In the genomic region with DNA sequence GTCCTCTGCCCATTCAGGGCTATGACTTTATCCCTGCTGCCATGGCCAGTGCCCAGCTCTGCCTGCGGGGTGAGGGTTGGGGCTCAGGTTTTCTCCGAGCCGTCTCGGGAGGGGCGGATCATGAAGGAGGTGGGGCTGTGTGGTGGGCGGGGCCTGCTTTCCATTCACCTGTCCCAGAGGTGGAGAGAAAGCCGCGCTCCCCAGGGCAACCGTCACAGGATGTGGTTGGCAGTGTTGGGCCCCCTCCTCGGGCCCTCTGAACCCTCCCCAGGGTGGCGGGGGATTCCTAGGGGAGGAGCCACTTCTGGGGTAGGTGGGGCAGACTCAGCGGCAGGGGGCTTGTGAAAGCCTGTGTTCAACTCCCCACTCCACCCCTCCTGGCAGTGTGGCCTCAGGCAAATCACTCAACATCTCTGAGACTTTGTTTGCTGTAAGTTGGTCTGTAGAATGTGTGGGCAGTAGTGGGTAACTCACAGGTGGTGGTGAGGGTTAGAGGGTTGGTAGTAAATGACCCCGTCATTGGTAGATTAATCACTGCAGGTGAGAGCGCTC, we compare ENCODE assay signal across 8 cellular contexts. TPM values are rescaled to one million over a fixed set of nuclear protein-coding genes. Genes with fewer than 3 reads are reported as not detected.
DNase-seq lines count a peak whose midpoint lies in the region; ATAC-seq, FAIRE-seq and TF ChIP-seq lines count a peak whose summit lies in the region.

No MANE protein-coding gene starts in this region.

- ATAC-seq in right lobe of liver = peak; percentile 18 to 37 (median 24)
- no peak for ATAC-seq in HepG2
- ATAC-seq in GM21360 (IDR thresholded peaks at IDR 0.05; ENCODE audit: unreplicated experiment) = no peak
- no peak for ATAC-seq in HG02973 (IDR thresholded peaks at IDR 0.05; ENCODE audit: unreplicated experiment)
- no peak for ATAC-seq in HG03342 (IDR thresholded peaks at IDR 0.05; ENCODE audit: unreplicated experiment)

- peak in 1 of 3 donors; percentile 40 for DNase-seq in right lobe of liver
- no peak for DNase-seq in HepG2 (ENCODE audit: low spot score)
- DNase-seq in activated naive CD4-positive, alpha-beta T cell treated with anti-CD3 and anti-CD28 coated beads, Interleukin-2, amount 50 U/mL, for 16 hours = peak; percentile 86
- DNase-seq in neuronal stem cell (ENCODE audit: low spot score) = no peak
- no peak for DNase-seq in HK-2 (ENCODE audit: unreplicated experiment)

- H3K4me2 ChIP-seq in HepG2 (ENCODE audit: low read depth, low read length) (no peak overlapping the region), neuronal stem cell (ENCODE audit: insufficient read depth, low read length, poor library complexity, severe bottlenecking) (peak overlapping the region; percentile 26)

- H3K9me3 ChIP-seq in right lobe of liver (no peaks in the 10 kb centered on the region), HepG2 (ENCODE audit: low read length) (no peaks in the 10 kb centered on the region), neuronal stem cell (replicated peaks in 1 of 2; ENCODE audit: control insufficient read depth in 2 of 2, insufficient read depth in 1 of 2, low read depth in 1 of 2, low read length in 2 of 2) (no peaks in the 10 kb centered on the region)

- H3K18ac ChIP-seq in neuronal stem cell (ENCODE audit: low read length) = peak overlapping the region; percentile 74

- no peak for FAIRE-seq in HepG2 (lab: Jason Lieb, UNC)

- CTCF ChIA-PET in HepG2 (lab: Yijun Ruan, JAX; ENCODE audit: low intra/inter-chr PET ratio, low total read pairs) = no interaction called here

- H3K27ac ChIP-seq in right lobe of liver = no peak overlapping the region
- no peak overlapping the region for H3K27ac ChIP-seq in HepG2 (ENCODE audit: extremely low read length, insufficient read depth, low read length)
- H3K27ac ChIP-seq in neuronal stem cell (replicated peaks; ENCODE audit: low read length) = no peak overlapping the region

- H3K27me3 ChIP-seq in right lobe of liver (no peaks in the 10 kb centered on the region), HepG2 (ENCODE audit: control insufficient read depth in 1 of 2, insufficient read depth in 2 of 2, low read length in 2 of 2) (peaks cover 2 to 88% of the 10 kb centered on the region in 2 experiments; a peak in 4 of 5 replicates), neuronal stem cell (ENCODE audit: control insufficient read depth in 3 of 3, insufficient read depth in 3 of 3, low read depth in 1 of 3, low read length in 3 of 3) (peaks cover 0 to 37% (median 0%) of the 10 kb centered on the region in 3 experiments)

- no peak for TF ChIP-seq RAD21 in HepG2 (CRISPR knock-in tag; IDR thresholded peaks at IDR 0.05)

- H3K36me3 ChIP-seq in right lobe of liver (no peaks in the 10 kb centered on the region), HepG2 (replicated peaks in 1 of 2; ENCODE audit: control insufficient read depth in 1 of 2, insufficient read depth in 2 of 2, low read length in 2 of 2) (no peaks in the 10 kb centered on the region), neuronal stem cell (replicated peaks in 1 of 2; ENCODE audit: control insufficient read depth in 2 of 2, insufficient read depth in 2 of 2, low read length in 2 of 2) (no peaks in the 10 kb centered on the region)

- H3K79me2 ChIP-seq in HepG2 (ENCODE audit: insufficient read depth, low read length) = no peaks in the 10 kb centered on the region

- no peak overlapping the region for H2BK15ac ChIP-seq in neuronal stem cell (ENCODE audit: low read length)

- no TSS peak for BruUV-seq in HepG2 (replicated peaks; lab: Mats Ljungman, UMichigan)

- no peak overlapping the region for H3K4ac ChIP-seq in neuronal stem cell (ENCODE audit: low read length)

- TF ChIP-seq POLR2A in right lobe of liver (IDR thresholded peaks at IDR 0.05) (no peak), HepG2 (IDR thresholded peaks at IDR 0.05; ENCODE audit: insufficient read depth in 1 of 2, low read depth in 2 of 2, low read length in 2 of 2) (no peak)

- H4K91ac ChIP-seq in neuronal stem cell (ENCODE audit: low read depth, low read length, poor library complexity) = no peak overlapping the region

- intact Hi-C loops in right lobe of liver (cut with DNase I) (no loop called here), HepG2 (cut with micrococcal nuclease; ENCODE audit: unreplicated experiment) (no loop called here)

- no peak overlapping the region for H2BK5ac ChIP-seq in neuronal stem cell (ENCODE audit: low read length)

- H2AK5ac ChIP-seq in neuronal stem cell (ENCODE audit: low read depth, low read length) = peak overlapping the region; percentile 32

- H3K9ac ChIP-seq in HepG2 (ENCODE audit: insufficient read depth, low read depth, low read length) = no peak overlapping the region
- no peak overlapping the region for H3K9ac ChIP-seq in neuronal stem cell (ENCODE audit: low read depth, low read length, poor library complexity)

- no peak overlapping the region for H3K14ac ChIP-seq in neuronal stem cell (ENCODE audit: low read length)

- WGBS in right lobe of liver (ENCODE audit: insufficient coverage, low coverage, low lambda C conversion rate, missing lambda C conversion rate) = 23% methylated on average over 7 of the region's 14 CpGs
- 62% methylated on average over 3 of the region's 14 CpGs for WGBS in HepG2 (ENCODE audit: low lambda C conversion rate)
- no CpG with 5 or more reads among the region's 14 CpGs for WGBS in neuronal stem cell (ENCODE audit: extremely low coverage in 2 of 2, insufficient read length in 2 of 2, insufficient replicate concordance in 1 of 2), 2 donors

- no peak for TF ChIP-seq CTCF in right lobe of liver (IDR thresholded peaks at IDR 0.05)
- no peak for TF ChIP-seq CTCF in HepG2 (CRISPR knock-in tag; IDR thresholded peaks at IDR 0.05)

- H4K8ac ChIP-seq in neuronal stem cell (ENCODE audit: low read depth, low read length) = no peak overlapping the region

- no peak overlapping the region for H2AFZ ChIP-seq in HepG2 (ENCODE audit: low read length)
- H2AFZ ChIP-seq in neuronal stem cell (ENCODE audit: low read length) = no peak overlapping the region

- in situ Hi-C loops in HepG2 (cut with HindIII; ENCODE audit: extremely low pct_ligation_motif_present, low pct_unique_long_range_greater_than_20kb) = no loop called here

- no peak overlapping the region for H2BK120ac ChIP-seq in neuronal stem cell (ENCODE audit: low read depth, low read length)

- H3K4me1 ChIP-seq in right lobe of liver (no peaks in the 10 kb centered on the region), HepG2 (ENCODE audit: insufficient read depth, low read length) (peaks cover 15% of the 10 kb centered on the region), neuronal stem cell (ENCODE audit: control insufficient read depth in 2 of 2, insufficient read depth in 1 of 2, low read depth in 1 of 2, low read length in 2 of 2) (peaks cover 9 to 13% of the 10 kb centered on the region in 2 donors)

- H2BK12ac ChIP-seq in neuronal stem cell (ENCODE audit: low read length) = no peak overlapping the region

- H4K20me1 ChIP-seq in HepG2 (ENCODE audit: insufficient read depth, low read length) = no peaks in the 10 kb centered on the region

- TF ChIP-seq EP300 in HepG2 (IDR thresholded peaks at IDR 0.05; ENCODE audit: low read depth in 2 of 2, low read length in 2 of 2) (no peak), HepG2 (CRISPR knock-in tag; IDR thresholded peaks at IDR 0.05; ENCODE audit: borderline replicate concordance) (no peak)

- POLR2A ChIA-PET in HepG2 (lab: Yijun Ruan, JAX) = no interaction called here

- no peak overlapping the region for H3K4me3 ChIP-seq in right lobe of liver
- H3K4me3 ChIP-seq in HepG2 (replicated peaks in 1 of 3; ENCODE audit: insufficient read depth in 1 of 3, low read depth in 2 of 3, low read length in 3 of 3) = no peak overlapping the region
- H3K4me3 ChIP-seq in neuronal stem cell (ENCODE audit: low read length in 2 of 2) = no peak overlapping the region

- no peaks in the 10 kb centered on the region for H3K79me1 ChIP-seq in neuronal stem cell (ENCODE audit: low read depth, low read length)

- no peak overlapping the region for H3K23ac ChIP-seq in neuronal stem cell (ENCODE audit: low read depth, low read length, poor library complexity)

TF ChIP-seq in HepG2, 621 proteins besides CTCF, POLR2A, EP300 and RAD21 (continues in another document):
- TF ChIP-seq HCFC1 (IDR thresholded peaks at IDR 0.05; ENCODE audit: low read depth, low read length) (no peak), GZF1 (CRISPR knock-in tag; IDR thresholded peaks at IDR 0.05) (no peak), ZNF451 (CRISPR knock-in tag; IDR thresholded peaks at IDR 0.05) (no peak), ZKSCAN8 (CRISPR knock-in tag; IDR thresholded peaks at IDR 0.05; ENCODE audit: borderline replicate concordance) (no peak), JDP2 (CRISPR knock-in tag; IDR thresholded peaks at IDR 0.05; ENCODE audit: borderline replicate concordance) (no peak)

RNA-seq across cellular contexts. Expression of a gene that starts 50.3 kb away (rescaled TPM):
- 1 to 10 TPM in 1 of 6 experiments, under 1 TPM in 5; 0.29 to 2.4 (median 0.52) TPM for total RNA-seq in right lobe of liver
- total RNA-seq in HepG2 (2016; rRNA removed; fragmentation: Illumina TruSeq; extraction: Trizol) = not detected in 2 replicates
- total RNA-seq in HepG2 (2016; cell fraction: cytosol; rRNA removed; fragmentation: Illumina TruSeq; extraction: Trizol; ENCODE audit: low read depth) = not detected in 2 replicates
- total RNA-seq in HepG2 (2016; cell fraction: insoluble cytoplasmic fraction; rRNA removed; fragmentation: Illumina TruSeq; extraction: Trizol) = not detected in 2 replicates
- not detected in 2 replicates for total RNA-seq in HepG2 (2016; cell fraction: membrane; rRNA removed; fragmentation: Illumina TruSeq; extraction: Trizol)
- not detected in 2 replicates for total RNA-seq in HepG2 (2016; cell fraction: nucleus; rRNA removed; fragmentation: Illumina TruSeq; extraction: Trizol)
- not detected in 2 replicates for polyA plus RNA-seq in HepG2 (2011; rRNA removed)
- polyA plus RNA-seq in HepG2 (2011; cell fraction: cytosol; rRNA removed) = not detected in 2 replicates
- not detected in 2 replicates for polyA plus RNA-seq in HepG2 (2011; cell fraction: nucleus; rRNA removed)
- not detected in 2 replicates for polyA plus RNA-seq in HepG2 (2012)
- polyA plus RNA-seq in HepG2 (2016; cell fraction: cytosol; fragmentation: Illumina TruSeq; extraction: Trizol; ENCODE audit: low read depth) = not detected in 2 replicates
- polyA plus RNA-seq in HepG2 (2016; cell fraction: insoluble cytoplasmic fraction; fragmentation: Illumina TruSeq; extraction: Trizol; ENCODE audit: low read depth) = not detected in 2 replicates
- not detected in 2 replicates for polyA plus RNA-seq in HepG2 (2016; cell fraction: membrane; fragmentation: Illumina TruSeq; extraction: Trizol; ENCODE audit: low read depth)
- not detected in 2 replicates for polyA plus RNA-seq in HepG2 (2016; cell fraction: nucleus; fragmentation: Illumina TruSeq; extraction: Trizol; ENCODE audit: insufficient read depth, low read depth)
- not detected in 2 replicates for polyA minus RNA-seq in HepG2 (2011; rRNA and poly(A)+ RNA removed; ENCODE audit: low replicate concordance)
- not detected in 2 replicates for polyA minus RNA-seq in HepG2 (2011; cell fraction: cytosol; rRNA and poly(A)+ RNA removed)
- not detected in 2 replicates for polyA minus RNA-seq in HepG2 (2011; cell fraction: nucleus; rRNA and poly(A)+ RNA removed)
- polyA plus RNA-seq in neuronal stem cell (2013, experiment 1 of 2) = 0.21 TPM
- polyA plus RNA-seq in neuronal stem cell (2013, experiment 2 of 2) = 0.24 TPM

Comparison
In these comparisons a context has a peak if more than half of its experiments do, and no peak if none do; other contexts are left out.
1. ATAC-seq: peak in right lobe of liver (4 of 4); none in HepG2 (single experiment), GM21360 (single experiment), HG02973 (single experiment) and HG03342 (single experiment).